In genomic region chr22:17368727-17369552, GRCh38 we compare ENCODE assay signal across 8 cellular contexts. TPM values are rescaled to one million over a fixed set of nuclear protein-coding genes. Genes with fewer than 3 reads are reported as not detected.
DNase-seq lines count a peak whose midpoint lies in the region; ATAC-seq and TF ChIP-seq lines count a peak whose summit lies in the region.

Gene CECR2, plus strand, starts transcription at chr22:17369460. Its CDS starts 324 bp downstream, at chr22:17369784.

- H3K9me3 ChIP-seq in NT2/D1 (ENCODE audit: insufficient read depth, low read length) (no peaks in the 10 kb centered on the region), subcutaneous abdominal adipose tissue (ENCODE audit: control insufficient read depth in 5 of 5, low read length in 5 of 5) (no peaks in the 10 kb centered on the region)

- H3K9ac ChIP-seq in NT2/D1 (ENCODE audit: insufficient read length, low read depth) (peak within 1 kb of the TSS; percentile 91), subcutaneous abdominal adipose tissue (ENCODE audit: low read length in 5 of 5) (peak within 1 kb of the TSS in 2 of 5 donors; percentile 37 to 52)

- 1 to 2% methylated on average over 31 to 48 of the region's 69 CpGs for WGBS in lower leg skin, 2 donors

- H3K36me3 ChIP-seq in NT2/D1 (ENCODE audit: insufficient read depth, insufficient read length, low read length) (no peaks in the 10 kb centered on the region), subcutaneous abdominal adipose tissue (ENCODE audit: control insufficient read depth in 5 of 5, insufficient read depth in 5 of 5, low read length in 5 of 5) (no peaks in the 10 kb centered on the region)

- intact Hi-C loops in lower leg skin (cut with DNase I; ENCODE audit: low total_unique reads) = no loop called here

- no peak for TF ChIP-seq POLR2A in lower leg skin (IDR thresholded peaks at IDR 0.05)

- H3K27ac ChIP-seq in subcutaneous abdominal adipose tissue (ENCODE audit: low read depth, low read length) = no peak within 1 kb of the TSS

- DNase-seq in stimulated activated naive CD4-positive, alpha-beta T cell (lab: John Stamatoyannopoulos, UW) = peak in 4 of 6 experiments; percentile 3 to 25 (median 14)
- no peak for DNase-seq in stimulated activated naive CD4-positive, alpha-beta T cell treated with Interleukin-2 at 50 U/mL for 16 hours (lab: John Stamatoyannopoulos, UW)
- DNase-seq in NT2/D1 (ENCODE audit: low read depth, low spot score) (peak; percentile 63), choroid plexus epithelial cell (ENCODE audit: low read depth) (peak; percentile 40), lower leg skin (ENCODE audit: low spot score in 2 of 2) (no peak), cortex of kidney (lab: John Stamatoyannopoulos, UW) (no peak)

- no peak for TF ChIP-seq CTCF in choroid plexus epithelial cell (conservative IDR thresholded peaks at IDR 0.05; ENCODE audit: low read depth, low read length)
- TF ChIP-seq CTCF in lower leg skin (IDR thresholded peaks at IDR 0.05) = no peak

- ATAC-seq in GM19455 (IDR thresholded peaks at IDR 0.05; ENCODE audit: unreplicated experiment) = no peak

- H3K27me3 ChIP-seq in NT2/D1 (ENCODE audit: insufficient read depth, insufficient read length) = no peaks in the 10 kb centered on the region
- H3K27me3 ChIP-seq in subcutaneous abdominal adipose tissue (ENCODE audit: control insufficient read depth in 5 of 5, insufficient read depth in 4 of 5, low read length in 5 of 5) = peaks cover 26 to 49% (median 27%) of the 10 kb centered on the region in 5 donors

- H3K4me3 ChIP-seq in NT2/D1 (ENCODE audit: insufficient read length, low read depth) (peak within 1 kb of the TSS; percentile 65), choroid plexus epithelial cell (ENCODE audit: low read depth, low read length) (peak within 1 kb of the TSS; percentile 55), lower leg skin (ENCODE audit: low read depth, poor library complexity, severe bottlenecking) (peak within 1 kb of the TSS; percentile 50), subcutaneous abdominal adipose tissue (ENCODE audit: low read depth in 1 of 5, low read length in 5 of 5) (peak within 1 kb of the TSS; percentile 53 to 72 (median 64))

- H3K4me1 ChIP-seq in NT2/D1 (ENCODE audit: insufficient read depth, insufficient read length) (no peaks in the 10 kb centered on the region), subcutaneous abdominal adipose tissue (ENCODE audit: control insufficient read depth in 5 of 5, insufficient read depth in 5 of 5, low read length in 5 of 5) (peaks cover 0 to 24% (median 18%) of the 10 kb centered on the region in 5 donors)

RNA-seq across cellular contexts. Expression of gene CECR2, which starts in this region (rescaled TPM):
- total RNA-seq in lower leg skin = 1 to 10 TPM; 1.8 to 2.7 (median 2.2) TPM

Comparison
In these comparisons a context has a peak if more than half of its experiments do, and no peak if none do; other contexts are left out.
1. DNase-seq: peak in stimulated activated naive CD4-positive, alpha-beta T cell (4 of 6), NT2/D1 (single experiment) and choroid plexus epithelial cell (single experiment); none in stimulated activated naive CD4-positive, alpha-beta T cell treated with Interleukin-2 at 50 U/mL for 16 hours (single experiment), lower leg skin (0 of 2) and cortex of kidney (single experiment).
2. Peak in every context shown above with its lines, with median percentiles within 50 percentile points of each other: H3K4me3 ChIP-seq.